Comparison of ENCODE assay signal across 6 cellular contexts in the genomic region with DNA sequence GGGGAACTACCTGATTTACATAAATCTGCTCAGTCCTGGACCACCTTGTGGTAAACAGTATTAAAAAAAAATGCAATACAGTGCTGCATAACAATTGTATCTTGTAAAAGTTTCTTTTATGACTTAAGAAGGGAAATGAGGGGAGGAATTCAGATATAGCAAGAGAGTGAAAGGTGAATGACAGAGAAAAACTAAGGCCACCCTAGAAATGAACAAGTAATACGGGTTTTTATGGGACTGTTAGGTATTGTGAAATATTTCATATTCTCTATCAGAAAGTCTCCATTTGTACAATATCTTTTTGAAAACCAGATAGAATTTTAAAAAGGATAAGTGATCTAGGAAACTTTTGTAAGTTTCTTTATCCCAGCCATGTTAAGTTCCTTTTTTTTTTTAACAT.
"Had no signal": no experiment of that assay in that cellular context is flagged by ENCODE, and none has a peak within 500 bp of the region (broad histone marks: within the 10 kb centered on the region; RNA-seq: fewer than 3 reads in every experiment).

No MANE protein-coding gene starts in this region.

- ATAC-seq: GM23338 had no signal

- FAIRE-seq: H1, H54, HTR-8/SVneo had no signal

- H3K4me2 ChIP-seq: GM23338 had no signal

- H2AFZ ChIP-seq: GM23338 had no signal

- DNase-seq: H9, HCEC 1CT had no signal

- H3K4me3 ChIP-seq: GM23338 had no signal
